ENCODE assay signal across 10 cellular contexts in the genomic region with DNA sequence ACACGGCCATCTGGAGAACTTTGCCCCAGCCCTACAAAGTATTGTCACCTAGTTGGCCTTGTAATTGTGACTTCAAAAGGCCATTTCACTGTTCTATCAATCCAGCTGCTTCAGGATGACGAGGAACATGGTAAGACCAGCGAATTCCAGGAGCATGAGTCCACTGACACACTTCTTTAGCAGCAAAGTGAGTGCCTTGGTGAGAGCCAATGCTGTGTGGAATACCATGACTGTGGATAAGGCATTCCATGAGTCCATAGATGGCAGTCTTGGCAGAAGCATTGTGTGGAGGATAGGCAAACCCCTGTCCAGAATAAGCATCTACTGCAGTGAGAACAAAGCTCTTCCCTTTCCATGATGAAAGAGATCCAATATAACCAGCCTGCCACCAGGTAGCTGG.
"Had no signal": no experiment of that assay in that cellular context is flagged by ENCODE, and none has a peak within 500 bp of the region (broad histone marks: within the 10 kb centered on the region; RNA-seq: fewer than 3 reads in every experiment).

No MANE protein-coding gene starts in this region.

- H3K4me1 ChIP-seq: HAP-1 had no signal

- H2AFZ ChIP-seq: GM23248 had no signal

- H3K27me3 Mint-ChIP-seq: IgD-negative memory B cell had no signal

- H3K27ac ChIP-seq: GM23248, HL-60 had no signal

- H3K27ac Mint-ChIP-seq: HFFc6, IgD-negative memory B cell had no signal

- DNase-seq: GM23248, GOT3, H7, HFFc6, KBM-7 had no signal

- H3K36me3 ChIP-seq: HAP-1 had no signal

- H3K9me3 ChIP-seq: HAP-1 had no signal

- H3K4me3 ChIP-seq: GM23248, HAP-1 had no signal

- H3K4me1 Mint-ChIP-seq: IgD-negative memory B cell had no signal

- ATAC-seq: HCT116, HepG2 had no signal

- FAIRE-seq: HepG2 had no signal

- H3K36me3 Mint-ChIP-seq: IgD-negative memory B cell had no signal

- H3K9ac ChIP-seq: GM23248 had no signal

- H3K4me3 Mint-ChIP-seq: HFFc6, IgD-negative memory B cell had no signal
